1 cellular context compared by ENCODE assay signal in genomic region chr12:28946361-28946760, GRCh38.
TF ChIP-seq lines count a peak whose summit lies in the region.

No MANE protein-coding gene starts in this region.

TF ChIP-seq in GM23338, 12 proteins besides CTCF, POLR2A, EP300 and RAD21 (continued from another document):
- TF ChIP-seq STAT1 (IDR thresholded peaks at IDR 0.05; ENCODE audit: unreplicated experiment) = no peak
- no peak for TF ChIP-seq ZNF462 (CRISPR knock-in tag; IDR thresholded peaks at IDR 0.05)
- TF ChIP-seq ZNF114 (CRISPR knock-in tag; IDR thresholded peaks at IDR 0.05) = no peak
- no peak for TF ChIP-seq CREB1 (CRISPR knock-in tag; IDR thresholded peaks at IDR 0.05; ENCODE audit: low read depth)
- TF ChIP-seq POLR2AphosphoS5 (IDR thresholded peaks at IDR 0.05; ENCODE audit: low read depth) = no peak
- no peak for TF ChIP-seq ZNF331 (CRISPR knock-in tag; IDR thresholded peaks at IDR 0.05; ENCODE audit: low read depth)
- TF ChIP-seq EZH2phosphoT487 (IDR thresholded peaks at IDR 0.05; ENCODE audit: unreplicated experiment) = no peak
- TF ChIP-seq NANOG (IDR thresholded peaks at IDR 0.05; ENCODE audit: borderline replicate concordance) = no peak
